1 cellular context compared by ENCODE assay signal in the genomic region with DNA sequence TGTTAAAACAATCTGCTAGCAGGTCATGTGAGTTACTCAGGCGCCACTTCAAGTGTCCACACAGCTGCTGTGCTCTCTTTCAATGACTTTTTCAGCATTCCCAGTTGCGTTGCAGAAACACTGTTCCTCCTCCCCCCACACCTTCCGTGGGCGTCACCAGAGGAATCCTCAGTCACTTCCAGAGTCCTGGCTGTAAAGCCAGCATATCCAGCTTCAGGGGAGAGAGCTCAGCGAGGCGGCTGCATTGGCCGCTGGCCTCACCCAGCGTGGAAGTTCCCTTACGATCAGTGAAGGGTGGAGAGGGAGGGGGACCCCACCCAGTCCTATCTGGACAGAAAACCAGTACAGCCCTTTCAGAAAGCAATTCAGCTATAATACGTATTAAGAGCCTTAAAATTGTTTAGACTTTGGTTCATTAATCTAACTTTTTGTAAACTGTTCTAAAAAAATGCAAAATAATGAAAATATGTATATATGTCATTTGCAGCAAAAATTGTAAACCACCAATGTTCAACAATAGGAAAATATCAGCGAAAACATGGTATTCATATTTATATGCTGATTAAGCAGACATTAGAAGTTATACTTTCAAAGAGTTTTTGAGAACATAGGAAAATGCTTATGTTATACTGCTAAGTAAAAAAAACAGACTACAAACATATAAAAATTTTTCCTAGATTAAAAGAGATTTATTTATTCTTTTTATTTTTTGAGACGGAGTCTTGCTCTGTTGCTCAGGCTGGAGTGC.
A peak's percentile ranks its signal among the peaks of the same experiment; 100 is the strongest.
TF ChIP-seq lines count a peak whose summit lies in the region.

No MANE protein-coding gene starts in this region.

TF ChIP-seq in IMR-90, 13 proteins besides CTCF, POLR2A, EP300 and RAD21 (continued from another document):
- TF ChIP-seq, protein P1, sequence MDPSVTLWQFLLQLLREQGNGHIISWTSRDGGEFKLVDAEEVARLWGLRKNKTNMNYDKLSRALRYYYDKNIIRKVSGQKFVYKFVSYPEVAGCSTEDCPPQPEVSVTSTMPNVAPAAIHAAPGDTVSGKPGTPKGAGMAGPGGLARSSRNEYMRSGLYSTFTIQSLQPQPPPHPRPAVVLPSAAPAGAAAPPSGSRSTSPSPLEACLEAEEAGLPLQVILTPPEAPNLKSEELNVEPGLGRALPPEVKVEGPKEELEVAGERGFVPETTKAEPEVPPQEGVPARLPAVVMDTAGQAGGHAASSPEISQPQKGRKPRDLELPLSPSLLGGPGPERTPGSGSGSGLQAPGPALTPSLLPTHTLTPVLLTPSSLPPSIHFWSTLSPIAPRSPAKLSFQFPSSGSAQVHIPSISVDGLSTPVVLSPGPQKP (IDR thresholded peaks at IDR 0.05; ENCODE audit: borderline replicate concordance, low read depth, low read length) = no peak
- no peak for TF ChIP-seq SMC3 (IDR thresholded peaks at IDR 0.05; ENCODE audit: low read depth, low read length)
- TF ChIP-seq, protein P2, sequence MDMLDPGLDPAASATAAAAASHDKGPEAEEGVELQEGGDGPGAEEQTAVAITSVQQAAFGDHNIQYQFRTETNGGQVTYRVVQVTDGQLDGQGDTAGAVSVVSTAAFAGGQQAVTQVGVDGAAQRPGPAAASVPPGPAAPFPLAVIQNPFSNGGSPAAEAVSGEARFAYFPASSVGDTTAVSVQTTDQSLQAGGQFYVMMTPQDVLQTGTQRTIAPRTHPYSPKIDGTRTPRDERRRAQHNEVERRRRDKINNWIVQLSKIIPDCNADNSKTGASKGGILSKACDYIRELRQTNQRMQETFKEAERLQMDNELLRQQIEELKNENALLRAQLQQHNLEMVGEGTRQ (IDR thresholded peaks at IDR 0.05; ENCODE audit: low read depth, low read length) = no peak
- no peak for TF ChIP-seq MXI1 (IDR thresholded peaks at IDR 0.05; ENCODE audit: borderline replicate concordance, low read depth, low read length)
- TF ChIP-seq MAFK (IDR thresholded peaks at IDR 0.05; ENCODE audit: low read depth, low read length) = peak; percentile 39
